ENCODE assay signal across 17 cellular contexts in genomic region chr14:69922198-69922597, GRCh38. TPM values are rescaled to one million over a fixed set of nuclear protein-coding genes. Genes with fewer than 3 reads are reported as not detected.
A peak's percentile ranks its signal among the peaks of the same experiment; 100 is the strongest.
DNase-seq lines count a peak whose midpoint lies in the region; ATAC-seq, FAIRE-seq and TF ChIP-seq lines count a peak whose summit lies in the region.
"Had no signal": no experiment of that assay in that cellular context is flagged by ENCODE, and none has a peak within 500 bp of the region (broad histone marks: within the 10 kb centered on the region; RNA-seq: fewer than 3 reads in every experiment).

No MANE protein-coding gene starts in this region.

- no peak for TF ChIP-seq CTCF in tibial nerve (IDR thresholded peaks at IDR 0.05)

- TF ChIP-seq POLR2A in tibial nerve (IDR thresholded peaks at IDR 0.05): no peak

- WGBS in tibial nerve, 2 donors: 30 to 43% methylated on average over 6 of the region's 6 CpGs

- no peaks in the 10 kb centered on the region for H3K36me3 ChIP-seq in tibial nerve

- peaks cover 0 to 11% (median 0%) of the 10 kb centered on the region in 4 donors for H3K4me1 ChIP-seq in tibial nerve

- ATAC-seq in left lobe of liver: peak; percentile 7
- ATAC-seq in GM18868 (IDR thresholded peaks at IDR 0.05; ENCODE audit: unreplicated experiment): no peak

- no peak overlapping the region for H3K4me3 ChIP-seq in tibial nerve

- in situ Hi-C loops in G401 (cut with HindIII; ENCODE audit: low sequenced_read_pairs): no loop called here

- H3K27ac ChIP-seq in substantia nigra (ENCODE audit: low read depth, low read length, poor library complexity, severe bottlenecking) (peak overlapping the region; percentile 11), tibial nerve (peak overlapping the region in 1 of 4 donors; percentile 36)

- DNase-seq in G401 (ENCODE audit: low spot score) (peak; percentile 3), left lobe of liver (ENCODE audit: low spot score) (no peak), substantia nigra (lab: John Stamatoyannopoulos, UW) (peak in 2 of 49 donors; percentile 7 to 29), urothelium cell line (ENCODE audit: low spot score) (no peak), DMS53 treated with DMSO at 0.1 percent for 48 hours (lab: John Stamatoyannopoulos, UW; ENCODE audit: unreplicated experiment) (no peak), tibial nerve (ENCODE audit: low spot score in 2 of 2) (no peak)
- DNase-seq: ACHN; C1 segment of cervical spinal cord; CD4-positive, alpha-beta memory T cell; DMS79 treated with DMSO at 0.1 percent for 48 hours; EL; GDM1 had no signal

- no peaks in the 10 kb centered on the region for H3K9me3 ChIP-seq in tibial nerve

- H3K27me3 ChIP-seq in tibial nerve: no peaks in the 10 kb centered on the region

- peak; percentile 94 for FAIRE-seq in urothelium cell line (lab: Jason Lieb, UNC)
- FAIRE-seq: GM12892, GM19239, H54 had no signal

- peak in 1 of 2 donors; percentile 27 for TF ChIP-seq EP300 in tibial nerve (IDR thresholded peaks at IDR 0.05)

RNA-seq across cellular contexts. Expression of gene SMOC1, which starts 43.0 kb away (rescaled TPM):
- total RNA-seq in G401 (2014; rRNA removed; shearing (Covaris generic)): not detected in 2 replicates
- 75.6 TPM for total RNA-seq in left lobe of liver
- 10 to 100 TPM in 3 of 4 donors, 1 to 10 TPM in 1; 6.0 to 14.4 (median 13.3) TPM for total RNA-seq in tibial nerve
- total RNA-seq: A172; CD4-positive, alpha-beta memory T cell had no signal
